ENCODE assay signal across 8 cellular contexts in genomic region chr3:16177962-16178627, GRCh38. TPM values are rescaled to one million over a fixed set of nuclear protein-coding genes. Genes with fewer than 3 reads are reported as not detected.
DNase-seq lines count a peak whose midpoint lies in the region; ATAC-seq and TF ChIP-seq lines count a peak whose summit lies in the region.

No MANE protein-coding gene starts in this region.

- no peaks in the 10 kb centered on the region for H3K9me3 Mint-ChIP-seq in activated CD8-positive, alpha-beta T cell treated with anti-CD3 and anti-CD28 coated beads for 36 hours
- H3K9me3 Mint-ChIP-seq in naive thymus-derived CD8-positive, alpha-beta T cell: no peaks in the 10 kb centered on the region

- peak; percentile 62 for DNase-seq in GM19238 (ENCODE audit: insufficient read length, low spot score)
- peak; percentile 38 to 68 for DNase-seq in HL-60 (ENCODE audit: low read depth in 1 of 2, low spot score in 1 of 2)
- DNase-seq in activated CD8-positive, alpha-beta T cell treated with anti-CD3 and anti-CD28 coated beads for 36 hours: peak; percentile 76
- DNase-seq in epithelial cell of esophagus (ENCODE audit: low read depth): peak; percentile 76
- peak in 9 of 10 donors; percentile 4 to 53 (median 44) for DNase-seq in naive thymus-derived CD8-positive, alpha-beta T cell
- peak; percentile 77 for DNase-seq in stimulated activated naive CD8-positive, alpha-beta T cell treated with anti-CD3 and anti-CD28 coated beads, Interleukin-15, Interleukin-2, amounts not matched to agents 100 U/mL and 50 U/mL, for 24 hours
- DNase-seq in DMS114 treated with DMSO at 0.1 percent for 48 hours (lab: John Stamatoyannopoulos, UW; ENCODE audit: unreplicated experiment): no peak

- TF ChIP-seq CTCF in HL-60 (IDR thresholded peaks at IDR 0.05; ENCODE audit: insufficient read depth, low read length): peak; percentile 96
- TF ChIP-seq CTCF in activated CD8-positive, alpha-beta T cell treated with anti-CD3 and anti-CD28 coated beads for 36 hours (IDR thresholded peaks at IDR 0.05): peak; percentile 96
- TF ChIP-seq CTCF in epithelial cell of esophagus (IDR thresholded peaks at IDR 0.05; ENCODE audit: insufficient read depth, low read depth, low read length, missing control alignments): peak; percentile 97

- no peak overlapping the region for H3K4me3 Mint-ChIP-seq in activated CD8-positive, alpha-beta T cell treated with anti-CD3 and anti-CD28 coated beads for 36 hours
- no peak overlapping the region for H3K4me3 Mint-ChIP-seq in naive thymus-derived CD8-positive, alpha-beta T cell

- H3K27me3 Mint-ChIP-seq in activated CD8-positive, alpha-beta T cell treated with anti-CD3 and anti-CD28 coated beads for 36 hours: peaks cover 18% of the 10 kb centered on the region
- peaks cover 13 to 34% (median 15%) of the 10 kb centered on the region in 5 donors for H3K27me3 Mint-ChIP-seq in naive thymus-derived CD8-positive, alpha-beta T cell

- POLR2A ChIA-PET in activated CD8-positive, alpha-beta T cell treated with anti-CD3 and anti-CD28 coated beads for 36 hours (lab: Charles Lee): interaction anchor here (0.6 kb wide), 1 partner anchor 129 kb away, joined by 3 read pairs; no protein-coding TSS in a partner anchor
- POLR2A ChIA-PET in naive thymus-derived CD8-positive, alpha-beta T cell (lab: Charles Lee): no interaction called here

- H3K27me3 ChIP-seq in HL-60 (ENCODE audit: insufficient read depth, poor library complexity, severe bottlenecking): peaks cover 2% of the 10 kb centered on the region

- intact Hi-C loops in activated CD8-positive, alpha-beta T cell treated with anti-CD3 and anti-CD28 coated beads for 36 hours (cut with micrococcal nuclease): loop anchor here (1.0 to 5.0 kb wide), 2 partner anchors 130 to 361 kb away; no protein-coding TSS in a partner anchor

- CTCF ChIA-PET in activated CD8-positive, alpha-beta T cell treated with anti-CD3 and anti-CD28 coated beads for 36 hours (lab: Charles Lee): interaction anchor here (0.6 to 2.3 kb wide), 29 partner anchors 10 to 551 kb away, joined by 3 to 56 read pairs (median 4); no protein-coding TSS in a partner anchor

- H3K27ac ChIP-seq in HL-60 (replicated peaks): no peak overlapping the region

- H3K36me3 Mint-ChIP-seq in activated CD8-positive, alpha-beta T cell treated with anti-CD3 and anti-CD28 coated beads for 36 hours (ENCODE audit: low read depth): no peaks in the 10 kb centered on the region
- H3K36me3 Mint-ChIP-seq in naive thymus-derived CD8-positive, alpha-beta T cell: no peaks in the 10 kb centered on the region

- no peak overlapping the region for H3K27ac Mint-ChIP-seq in activated CD8-positive, alpha-beta T cell treated with anti-CD3 and anti-CD28 coated beads for 36 hours
- peak overlapping the region in 1 of 10 donors; percentile 68 for H3K27ac Mint-ChIP-seq in naive thymus-derived CD8-positive, alpha-beta T cell

- ATAC-seq in activated CD8-positive, alpha-beta T cell treated with anti-CD3 and anti-CD28 coated beads for 36 hours: peak; percentile 88
- ATAC-seq in naive thymus-derived CD8-positive, alpha-beta T cell: peak; percentile 72 to 75
- ATAC-seq in stimulated activated naive CD8-positive, alpha-beta T cell treated with anti-CD3 and anti-CD28 coated beads, Interleukin-15, Interleukin-2, amounts not matched to agents 100 U/mL and 50 U/mL, for 24 hours: peak; percentile 67
- no peak for ATAC-seq in HG03469 (IDR thresholded peaks at IDR 0.05; ENCODE audit: unreplicated experiment)

- no peaks in the 10 kb centered on the region for H3K4me1 Mint-ChIP-seq in activated CD8-positive, alpha-beta T cell treated with anti-CD3 and anti-CD28 coated beads for 36 hours (ENCODE audit: low read depth)
- peaks cover 5 to 9% (median 6%) of the 10 kb centered on the region in 4 donors for H3K4me1 Mint-ChIP-seq in naive thymus-derived CD8-positive, alpha-beta T cell

- H3K4me3 ChIP-seq in HL-60 (replicated peaks; ENCODE audit: insufficient read depth, low read length) (no peak overlapping the region), epithelial cell of esophagus (ENCODE audit: low read length) (no peak overlapping the region)

RNA-seq across cellular contexts. Expression of gene GALNT15, which starts 3.6 kb away (rescaled TPM):
- not detected for total RNA-seq in activated CD8-positive, alpha-beta T cell treated with anti-CD3 and anti-CD28 coated beads for 36 hours
- total RNA-seq in naive thymus-derived CD8-positive, alpha-beta T cell: not detected
- polyA plus RNA-seq in naive thymus-derived CD8-positive, alpha-beta T cell: not detected
